In the genomic region with DNA sequence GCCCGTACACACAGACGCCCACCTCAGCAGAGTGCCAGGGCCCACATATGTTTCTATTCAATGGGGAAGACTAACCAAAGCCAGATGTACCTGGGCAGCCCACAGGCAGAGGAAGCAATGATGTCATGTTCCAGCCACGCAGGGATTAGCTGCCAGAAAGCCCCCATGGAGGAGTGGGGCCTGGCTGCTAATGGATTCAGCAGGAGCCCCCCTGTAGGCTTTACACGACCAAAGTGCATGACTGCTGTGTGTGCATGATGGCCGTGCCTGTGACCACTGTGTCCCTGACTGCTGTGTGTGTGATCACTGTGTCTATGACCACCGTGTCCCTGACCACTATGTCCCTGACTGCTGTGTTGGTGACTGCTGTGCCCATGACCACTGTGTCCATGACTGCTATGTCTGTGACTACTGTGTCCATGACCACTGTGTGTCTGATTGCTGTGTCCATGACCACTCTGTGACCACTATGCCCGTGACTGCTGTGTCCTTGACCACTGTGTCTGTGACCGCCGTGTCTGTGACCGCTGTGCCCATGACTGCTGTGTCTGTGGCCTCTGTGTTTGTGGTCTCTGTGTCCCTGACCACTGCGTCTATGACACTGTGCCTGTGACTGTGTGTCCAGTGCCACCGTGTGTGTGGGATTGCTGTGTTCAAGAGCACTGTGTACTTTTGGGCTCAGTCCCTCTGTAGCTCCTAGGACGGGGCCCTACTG, we compare ENCODE assay signal across 1 cellular context.
TF ChIP-seq lines count a peak whose summit lies in the region.

No MANE protein-coding gene starts in this region.

TF ChIP-seq in HepG2, 621 proteins besides CTCF, POLR2A, EP300 and RAD21 (continued from another document):
- TF ChIP-seq, protein P1, sequence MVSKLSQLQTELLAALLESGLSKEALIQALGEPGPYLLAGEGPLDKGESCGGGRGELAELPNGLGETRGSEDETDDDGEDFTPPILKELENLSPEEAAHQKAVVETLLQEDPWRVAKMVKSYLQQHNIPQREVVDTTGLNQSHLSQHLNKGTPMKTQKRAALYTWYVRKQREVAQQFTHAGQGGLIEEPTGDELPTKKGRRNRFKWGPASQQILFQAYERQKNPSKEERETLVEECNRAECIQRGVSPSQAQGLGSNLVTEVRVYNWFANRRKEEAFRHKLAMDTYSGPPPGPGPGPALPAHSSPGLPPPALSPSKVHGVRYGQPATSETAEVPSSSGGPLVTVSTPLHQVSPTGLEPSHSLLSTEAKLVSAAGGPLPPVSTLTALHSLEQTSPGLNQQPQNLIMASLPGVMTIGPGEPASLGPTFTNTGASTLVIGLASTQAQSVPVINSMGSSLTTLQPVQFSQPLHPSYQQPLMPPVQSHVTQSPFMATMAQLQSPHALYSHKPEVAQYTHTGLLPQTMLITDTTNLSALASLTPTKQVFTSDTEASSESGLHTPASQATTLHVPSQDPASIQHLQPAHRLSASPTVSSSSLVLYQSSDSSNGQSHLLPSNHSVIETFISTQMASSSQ (IDR thresholded peaks at IDR 0.05; ENCODE audit: low read depth) = no peak
- TF ChIP-seq, protein P1 (CRISPR knock-in tag; IDR thresholded peaks at IDR 0.05; ENCODE audit: borderline replicate concordance) = 0 out of 2 replicates have a peak, but pooled peaks have one; percentile 23
- peak; percentile 58; the same call in 1 of the 2 replicates for TF ChIP-seq ZNF768 (CRISPR knock-in tag; IDR thresholded peaks at IDR 0.05)
- TF ChIP-seq, protein P2, sequence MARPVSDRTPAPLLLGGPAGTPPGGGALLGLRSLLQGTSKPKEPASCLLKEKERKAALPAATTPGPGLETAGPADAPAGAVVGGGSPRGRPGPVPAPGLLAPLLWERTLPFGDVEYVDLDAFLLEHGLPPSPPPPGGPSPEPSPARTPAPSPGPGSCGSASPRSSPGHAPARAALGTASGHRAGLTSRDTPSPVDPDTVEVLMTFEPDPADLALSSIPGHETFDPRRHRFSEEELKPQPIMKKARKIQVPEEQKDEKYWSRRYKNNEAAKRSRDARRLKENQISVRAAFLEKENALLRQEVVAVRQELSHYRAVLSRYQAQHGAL (CRISPR knock-in tag; IDR thresholded peaks at IDR 0.05; ENCODE audit: not compliant biosample characterization) = no peak
- peak; percentile 43; the same call in 1 of the 2 replicates for TF ChIP-seq BRD4 (CRISPR knock-in tag; IDR thresholded peaks at IDR 0.05)
- 0 out of 2 replicates have a peak, but pooled peaks have one; percentile 33 for TF ChIP-seq ATF7 (IDR thresholded peaks at IDR 0.05)
- no peak for TF ChIP-seq ATF7 (CRISPR knock-in tag; IDR thresholded peaks at IDR 0.05)
- TF ChIP-seq, protein P3, sequence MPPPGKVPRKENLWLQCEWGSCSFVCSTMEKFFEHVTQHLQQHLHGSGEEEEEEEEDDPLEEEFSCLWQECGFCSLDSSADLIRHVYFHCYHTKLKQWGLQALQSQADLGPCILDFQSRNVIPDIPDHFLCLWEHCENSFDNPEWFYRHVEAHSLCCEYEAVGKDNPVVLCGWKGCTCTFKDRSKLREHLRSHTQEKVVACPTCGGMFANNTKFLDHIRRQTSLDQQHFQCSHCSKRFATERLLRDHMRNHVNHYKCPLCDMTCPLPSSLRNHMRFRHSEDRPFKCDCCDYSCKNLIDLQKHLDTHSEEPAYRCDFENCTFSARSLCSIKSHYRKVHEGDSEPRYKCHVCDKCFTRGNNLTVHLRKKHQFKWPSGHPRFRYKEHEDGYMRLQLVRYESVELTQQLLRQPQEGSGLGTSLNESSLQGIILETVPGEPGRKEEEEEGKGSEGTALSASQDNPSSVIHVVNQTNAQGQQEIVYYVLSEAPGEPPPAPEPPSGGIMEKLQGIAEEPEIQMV (CRISPR knock-in tag; IDR thresholded peaks at IDR 0.05; ENCODE audit: low read depth) = 0 out of 2 replicates have a peak, but pooled peaks have one; percentile 23
- TF ChIP-seq, protein P4, sequence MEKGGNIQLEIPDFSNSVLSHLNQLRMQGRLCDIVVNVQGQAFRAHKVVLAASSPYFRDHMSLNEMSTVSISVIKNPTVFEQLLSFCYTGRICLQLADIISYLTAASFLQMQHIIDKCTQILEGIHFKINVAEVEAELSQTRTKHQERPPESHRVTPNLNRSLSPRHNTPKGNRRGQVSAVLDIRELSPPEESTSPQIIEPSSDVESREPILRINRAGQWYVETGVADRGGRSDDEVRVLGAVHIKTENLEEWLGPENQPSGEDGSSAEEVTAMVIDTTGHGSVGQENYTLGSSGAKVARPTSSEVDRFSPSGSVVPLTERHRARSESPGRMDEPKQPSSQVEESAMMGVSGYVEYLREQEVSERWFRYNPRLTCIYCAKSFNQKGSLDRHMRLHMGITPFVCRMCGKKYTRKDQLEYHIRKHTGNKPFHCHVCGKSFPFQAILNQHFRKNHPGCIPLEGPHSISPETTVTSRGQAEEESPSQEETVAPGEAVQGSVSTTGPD (CRISPR knock-in tag; IDR thresholded peaks at IDR 0.05) = no peak
- peak; percentile 75; the same call in 1 of the 2 replicates for TF ChIP-seq ZSCAN21 (CRISPR knock-in tag; IDR thresholded peaks at IDR 0.05; ENCODE audit: borderline replicate concordance)
- 0 out of 2 replicates have a peak, but pooled peaks have one; percentile 1 for TF ChIP-seq CREB1 (IDR thresholded peaks at IDR 0.05)
- no peak for TF ChIP-seq CREB1 (CRISPR knock-in tag; IDR thresholded peaks at IDR 0.05)
- no peak for TF ChIP-seq TSC22D2 (CRISPR knock-in tag; IDR thresholded peaks at IDR 0.05; ENCODE audit: borderline replicate concordance)
- TF ChIP-seq, protein P5, sequence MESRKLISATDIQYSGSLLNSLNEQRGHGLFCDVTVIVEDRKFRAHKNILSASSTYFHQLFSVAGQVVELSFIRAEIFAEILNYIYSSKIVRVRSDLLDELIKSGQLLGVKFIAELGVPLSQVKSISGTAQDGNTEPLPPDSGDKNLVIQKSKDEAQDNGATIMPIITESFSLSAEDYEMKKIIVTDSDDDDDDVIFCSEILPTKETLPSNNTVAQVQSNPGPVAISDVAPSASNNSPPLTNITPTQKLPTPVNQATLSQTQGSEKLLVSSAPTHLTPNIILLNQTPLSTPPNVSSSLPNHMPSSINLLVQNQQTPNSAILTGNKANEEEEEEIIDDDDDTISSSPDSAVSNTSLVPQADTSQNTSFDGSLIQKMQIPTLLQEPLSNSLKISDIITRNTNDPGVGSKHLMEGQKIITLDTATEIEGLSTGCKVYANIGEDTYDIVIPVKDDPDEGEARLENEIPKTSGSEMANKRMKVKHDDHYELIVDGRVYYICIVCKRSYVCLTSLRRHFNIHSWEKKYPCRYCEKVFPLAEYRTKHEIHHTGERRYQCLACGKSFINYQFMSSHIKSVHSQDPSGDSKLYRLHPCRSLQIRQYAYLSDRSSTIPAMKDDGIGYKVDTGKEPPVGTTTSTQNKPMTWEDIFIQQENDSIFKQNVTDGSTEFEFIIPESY (CRISPR knock-in tag; IDR thresholded peaks at IDR 0.05) = peak; percentile 70
- TF ChIP-seq, protein P6, sequence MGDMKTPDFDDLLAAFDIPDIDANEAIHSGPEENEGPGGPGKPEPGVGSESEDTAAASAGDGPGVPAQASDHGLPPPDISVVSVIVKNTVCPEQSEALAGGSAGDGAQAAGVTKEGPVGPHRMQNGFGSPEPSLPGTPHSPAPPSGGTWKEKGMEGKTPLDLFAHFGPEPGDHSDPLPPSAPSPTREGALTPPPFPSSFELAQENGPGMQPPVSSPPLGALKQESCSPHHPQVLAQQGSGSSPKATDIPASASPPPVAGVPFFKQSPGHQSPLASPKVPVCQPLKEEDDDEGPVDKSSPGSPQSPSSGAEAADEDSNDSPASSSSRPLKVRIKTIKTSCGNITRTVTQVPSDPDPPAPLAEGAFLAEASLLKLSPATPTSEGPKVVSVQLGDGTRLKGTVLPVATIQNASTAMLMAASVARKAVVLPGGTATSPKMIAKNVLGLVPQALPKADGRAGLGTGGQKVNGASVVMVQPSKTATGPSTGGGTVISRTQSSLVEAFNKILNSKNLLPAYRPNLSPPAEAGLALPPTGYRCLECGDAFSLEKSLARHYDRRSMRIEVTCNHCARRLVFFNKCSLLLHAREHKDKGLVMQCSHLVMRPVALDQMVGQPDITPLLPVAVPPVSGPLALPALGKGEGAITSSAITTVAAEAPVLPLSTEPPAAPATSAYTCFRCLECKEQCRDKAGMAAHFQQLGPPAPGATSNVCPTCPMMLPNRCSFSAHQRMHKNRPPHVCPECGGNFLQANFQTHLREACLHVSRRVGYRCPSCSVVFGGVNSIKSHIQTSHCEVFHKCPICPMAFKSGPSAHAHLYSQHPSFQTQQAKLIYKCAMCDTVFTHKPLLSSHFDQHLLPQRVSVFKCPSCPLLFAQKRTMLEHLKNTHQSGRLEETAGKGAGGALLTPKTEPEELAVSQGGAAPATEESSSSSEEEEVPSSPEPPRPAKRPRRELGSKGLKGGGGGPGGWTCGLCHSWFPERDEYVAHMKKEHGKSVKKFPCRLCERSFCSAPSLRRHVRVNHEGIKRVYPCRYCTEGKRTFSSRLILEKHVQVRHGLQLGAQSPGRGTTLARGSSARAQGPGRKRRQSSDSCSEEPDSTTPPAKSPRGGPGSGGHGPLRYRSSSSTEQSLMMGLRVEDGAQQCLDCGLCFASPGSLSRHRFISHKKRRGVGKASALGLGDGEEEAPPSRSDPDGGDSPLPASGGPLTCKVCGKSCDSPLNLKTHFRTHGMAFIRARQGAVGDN (CRISPR knock-in tag; IDR thresholded peaks at IDR 0.05) = peak; percentile 51
- peak; percentile 68; the same call in 1 of the 2 replicates for TF ChIP-seq ZNF567 (CRISPR knock-in tag; IDR thresholded peaks at IDR 0.05; ENCODE audit: borderline replicate concordance)
- 0 out of 2 replicates have a peak, but pooled peaks have one; percentile 9 for TF ChIP-seq GATAD2A (CRISPR knock-in tag; IDR thresholded peaks at IDR 0.05)
- TF ChIP-seq ZMYM3 (CRISPR knock-in tag; IDR thresholded peaks at IDR 0.05) = 0 out of 2 replicates have a peak, but pooled peaks have one; percentile 18
- TF ChIP-seq, protein P7, sequence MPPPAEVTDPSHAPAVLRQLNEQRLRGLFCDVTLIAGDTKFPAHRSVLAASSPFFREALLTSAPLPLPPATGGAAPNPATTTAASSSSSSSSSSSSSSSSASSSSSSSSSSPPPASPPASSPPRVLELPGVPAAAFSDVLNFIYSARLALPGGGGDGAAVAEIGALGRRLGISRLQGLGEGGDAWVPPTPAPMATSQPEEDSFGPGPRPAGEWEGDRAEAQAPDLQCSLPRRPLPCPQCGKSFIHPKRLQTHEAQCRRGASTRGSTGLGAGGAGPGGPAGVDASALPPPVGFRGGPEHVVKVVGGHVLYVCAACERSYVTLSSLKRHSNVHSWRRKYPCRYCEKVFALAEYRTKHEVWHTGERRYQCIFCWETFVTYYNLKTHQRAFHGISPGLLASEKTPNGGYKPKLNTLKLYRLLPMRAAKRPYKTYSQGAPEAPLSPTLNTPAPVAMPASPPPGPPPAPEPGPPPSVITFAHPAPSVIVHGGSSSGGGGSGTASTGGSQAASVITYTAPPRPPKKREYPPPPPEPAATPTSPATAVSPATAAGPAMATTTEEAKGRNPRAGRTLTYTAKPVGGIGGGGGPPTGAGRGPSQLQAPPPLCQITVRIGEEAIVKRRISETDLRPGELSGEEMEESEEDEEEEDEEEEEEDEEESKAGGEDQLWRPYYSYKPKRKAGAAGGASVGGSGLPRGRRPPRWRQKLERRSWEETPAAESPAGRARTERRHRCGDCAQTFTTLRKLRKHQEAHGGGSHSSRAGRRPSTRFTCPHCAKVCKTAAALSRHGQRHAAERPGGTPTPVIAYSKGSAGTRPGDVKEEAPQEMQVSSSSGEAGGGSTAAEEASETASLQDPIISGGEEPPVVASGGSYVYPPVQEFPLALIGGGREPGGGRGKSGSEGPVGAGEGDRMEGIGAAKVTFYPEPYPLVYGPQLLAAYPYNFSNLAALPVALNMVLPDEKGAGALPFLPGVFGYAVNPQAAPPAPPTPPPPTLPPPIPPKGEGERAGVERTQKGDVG (CRISPR knock-in tag; IDR thresholded peaks at IDR 0.05; ENCODE audit: borderline replicate concordance) = peak; percentile 38; the same call in 1 of the 2 replicates
- TF ChIP-seq, protein P8, sequence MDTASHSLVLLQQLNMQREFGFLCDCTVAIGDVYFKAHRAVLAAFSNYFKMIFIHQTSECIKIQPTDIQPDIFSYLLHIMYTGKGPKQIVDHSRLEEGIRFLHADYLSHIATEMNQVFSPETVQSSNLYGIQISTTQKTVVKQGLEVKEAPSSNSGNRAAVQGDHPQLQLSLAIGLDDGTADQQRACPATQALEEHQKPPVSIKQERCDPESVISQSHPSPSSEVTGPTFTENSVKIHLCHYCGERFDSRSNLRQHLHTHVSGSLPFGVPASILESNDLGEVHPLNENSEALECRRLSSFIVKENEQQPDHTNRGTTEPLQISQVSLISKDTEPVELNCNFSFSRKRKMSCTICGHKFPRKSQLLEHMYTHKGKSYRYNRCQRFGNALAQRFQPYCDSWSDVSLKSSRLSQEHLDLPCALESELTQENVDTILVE (CRISPR knock-in tag; IDR thresholded peaks at IDR 0.05) = no peak
- TF ChIP-seq, protein P9, sequence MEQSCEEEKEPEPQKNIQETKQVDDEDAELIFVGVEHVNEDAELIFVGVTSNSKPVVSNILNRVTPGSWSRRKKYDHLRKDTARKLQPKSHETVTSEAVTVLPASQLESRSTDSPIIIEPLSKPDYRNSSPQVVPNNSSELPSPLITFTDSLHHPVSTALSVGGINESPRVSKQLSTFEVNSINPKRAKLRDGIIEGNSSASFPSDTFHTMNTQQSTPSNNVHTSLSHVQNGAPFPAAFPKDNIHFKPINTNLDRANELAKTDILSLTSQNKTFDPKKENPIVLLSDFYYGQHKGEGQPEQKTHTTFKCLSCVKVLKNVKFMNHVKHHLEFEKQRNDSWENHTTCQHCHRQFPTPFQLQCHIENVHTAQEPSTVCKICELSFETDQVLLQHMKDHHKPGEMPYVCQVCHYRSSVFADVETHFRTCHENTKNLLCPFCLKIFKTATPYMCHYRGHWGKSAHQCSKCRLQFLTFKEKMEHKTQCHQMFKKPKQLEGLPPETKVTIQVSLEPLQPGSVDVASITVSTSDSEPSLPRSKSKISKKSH (CRISPR knock-in tag; IDR thresholded peaks at IDR 0.05; ENCODE audit: borderline replicate concordance) = peak; percentile 33; the same call in 1 of the 2 replicates
